In the genomic region with DNA sequence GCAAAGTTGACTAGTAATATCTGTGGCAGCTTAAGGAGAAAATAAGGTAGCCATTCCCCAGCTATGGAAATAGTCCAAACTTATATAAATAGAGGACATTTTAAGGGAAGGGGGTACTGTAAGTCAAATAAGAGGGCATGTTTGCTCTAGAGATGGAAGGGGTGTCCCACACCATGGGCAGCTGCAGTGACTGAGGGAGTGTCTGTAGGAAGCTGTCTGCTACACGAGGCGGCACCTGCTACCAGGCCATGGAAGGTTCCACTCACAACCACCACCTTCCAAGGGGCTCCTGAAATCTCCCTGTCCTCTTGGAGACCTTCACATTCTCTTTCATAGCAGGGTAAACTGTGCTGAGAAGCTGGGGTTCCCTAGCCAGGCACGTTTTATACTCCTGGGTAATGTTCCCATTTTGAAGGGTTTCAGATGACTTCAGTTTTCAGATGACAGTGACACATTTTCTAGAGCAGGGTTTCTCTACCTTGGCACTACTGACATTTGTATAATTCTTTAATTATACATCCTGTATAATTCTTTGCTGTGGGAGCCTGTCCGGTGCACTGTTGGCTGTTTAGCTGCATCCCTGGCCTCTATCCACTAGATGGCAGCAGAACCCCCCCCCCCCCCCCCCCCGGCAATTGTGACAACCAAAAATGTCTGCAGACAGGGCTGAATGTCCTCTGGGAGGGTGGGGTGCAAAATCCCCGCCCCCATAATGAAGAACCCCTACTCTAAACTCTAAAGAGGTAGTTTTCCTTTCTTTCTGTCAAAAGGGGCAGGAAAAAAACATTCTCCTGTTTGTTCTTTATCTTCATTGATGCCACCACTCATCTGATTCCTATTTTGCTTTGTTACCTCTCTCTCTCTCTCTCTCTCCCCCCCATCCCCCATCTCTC, we compare ENCODE assay signal across 8 cellular contexts. TPM values are rescaled to one million over a fixed set of nuclear protein-coding genes. Genes with fewer than 3 reads are reported as not detected.
A peak's percentile ranks its signal among the peaks of the same experiment; 100 is the strongest.
DNase-seq lines count a peak whose midpoint lies in the region; ATAC-seq and TF ChIP-seq lines count a peak whose summit lies in the region.

No MANE protein-coding gene starts in this region.

- POLR2A ChIA-PET in OCI-LY7 (lab: Charles Lee) = interaction anchor here (0.6 to 1.3 kb wide), 3 partner anchors 55 to 269 kb away, joined by 3 to 5 read pairs (median 3); partner anchors contain the start of gene PPFIBP1

- peak; percentile 94 for TF ChIP-seq CTCF in 22Rv1 (IDR thresholded peaks at IDR 0.05)
- peak; percentile 78 for TF ChIP-seq CTCF in OCI-LY7 (conservative IDR thresholded peaks at IDR 0.05; ENCODE audit: low read length)
- TF ChIP-seq CTCF in right lobe of liver (IDR thresholded peaks at IDR 0.05) = peak; percentile 36 to 54 (median 40)

- H4K20me1 ChIP-seq in OCI-LY7 (ENCODE audit: insufficient read depth, low read length) = no peaks in the 10 kb centered on the region

- intact Hi-C loops in OCI-LY7 (cut with micrococcal nuclease; ENCODE audit: unreplicated experiment) = loop anchor here (2.0 kb wide), 2 partner anchors 218 to 268 kb away; no protein-coding TSS in a partner anchor
- intact Hi-C loops in right lobe of liver (cut with DNase I) = no loop called here

- peak; percentile 71 for DNase-seq in GM03348 (ENCODE audit: low spot score)
- peak; percentile 34 for DNase-seq in OCI-LY7 (ENCODE audit: low spot score)
- peak; percentile 9 to 36 for DNase-seq in T47D (ENCODE audit: low read depth in 1 of 2, low spot score in 1 of 2)
- peak in 1 of 3 donors; percentile 20 for DNase-seq in right lobe of liver
- no peak for DNase-seq in NCI-H345 (lab: John Stamatoyannopoulos, UW)
- DNase-seq in SKM-1 treated with dmso at 0.1 percent for 144 hours (lab: John Stamatoyannopoulos, UW; ENCODE audit: unreplicated experiment) = no peak

- in situ Hi-C loops in T47D (cut with HindIII; ENCODE audit: low pct_unique_long_range_greater_than_20kb, low sequenced_read_pairs) = no loop called here

- H2AFZ ChIP-seq in OCI-LY7 (ENCODE audit: low read length) = peak overlapping the region; percentile 97

- no peaks in the 10 kb centered on the region for H3K27me3 ChIP-seq in right lobe of liver

- no peaks in the 10 kb centered on the region for H3K36me3 ChIP-seq in OCI-LY7 (ENCODE audit: insufficient read depth, low read length)
- H3K36me3 ChIP-seq in right lobe of liver = no peaks in the 10 kb centered on the region

- no peaks in the 10 kb centered on the region for H3K79me2 ChIP-seq in OCI-LY7 (ENCODE audit: insufficient read depth, low read depth, low read length)

- TF ChIP-seq POLR2A in right lobe of liver (IDR thresholded peaks at IDR 0.05) = no peak

- H3K4me3 ChIP-seq in OCI-LY7 (ENCODE audit: low read depth, low read length, poor library complexity, severe bottlenecking) = no peak overlapping the region
- H3K4me3 ChIP-seq in right lobe of liver = no peak overlapping the region

- no peak overlapping the region for H3K4me2 ChIP-seq in OCI-LY7 (ENCODE audit: low read length)

- ATAC-seq in right lobe of liver (peak; percentile 78 to 83 (median 80)), GM21423 (IDR thresholded peaks at IDR 0.05; ENCODE audit: unreplicated experiment) (no peak)

- H3K9me3 ChIP-seq in OCI-LY7 (ENCODE audit: low read length) (no peaks in the 10 kb centered on the region), right lobe of liver (no peaks in the 10 kb centered on the region)

- 30% methylated on average over 5 of the region's 6 CpGs for WGBS in right lobe of liver (ENCODE audit: insufficient coverage, low coverage, low lambda C conversion rate, missing lambda C conversion rate)

- H3K4me1 ChIP-seq in OCI-LY7 (ENCODE audit: insufficient read depth, low read length, poor library complexity, severe bottlenecking) = peaks cover 17% of the 10 kb centered on the region
- H3K4me1 ChIP-seq in right lobe of liver = no peaks in the 10 kb centered on the region

- no peak overlapping the region for H3K27ac ChIP-seq in 22Rv1
- no peak overlapping the region for H3K27ac ChIP-seq in OCI-LY7 (ENCODE audit: low read depth, low read length, poor library complexity, severe bottlenecking)
- H3K27ac ChIP-seq in right lobe of liver = no peak overlapping the region

- CTCF ChIA-PET in OCI-LY7 (lab: Charles Lee; ENCODE audit: unreplicated experiment) = no interaction called here

- BruUV-seq in OCI-LY7 (replicated peaks; lab: Mats Ljungman, UMichigan) = no TSS peak

- H3K9me2 ChIP-seq in OCI-LY7 (ENCODE audit: insufficient read depth, low read length) = no peaks in the 10 kb centered on the region

RNA-seq across cellular contexts. Expression of gene SMCO2, which starts 11.6 kb away (rescaled TPM):
- total RNA-seq in OCI-LY7 (2014; rRNA removed; shearing (Covaris generic)) = not detected in 2 replicates
- not detected in 2 replicates for total RNA-seq in OCI-LY7 (2022)
- total RNA-seq in right lobe of liver = under 1 TPM in 1 of 6 experiments, not detected in 5; 0.31 TPM

Comparison
In these comparisons a context has a peak if more than half of its experiments do, and no peak if none do; other contexts are left out.
1. CTCF ChIP-seq: peak in every context shown above with its lines; median percentile 94 in 22Rv1; 78 in OCI-LY7; 40 in right lobe of liver.
2. DNase-seq: peak in GM03348 (single experiment), OCI-LY7 (single experiment) and T47D (2 of 2); none in NCI-H345 (single experiment) and SKM-1 treated with dmso at 0.1 percent for 144 hours (single experiment).